In the genomic region with DNA sequence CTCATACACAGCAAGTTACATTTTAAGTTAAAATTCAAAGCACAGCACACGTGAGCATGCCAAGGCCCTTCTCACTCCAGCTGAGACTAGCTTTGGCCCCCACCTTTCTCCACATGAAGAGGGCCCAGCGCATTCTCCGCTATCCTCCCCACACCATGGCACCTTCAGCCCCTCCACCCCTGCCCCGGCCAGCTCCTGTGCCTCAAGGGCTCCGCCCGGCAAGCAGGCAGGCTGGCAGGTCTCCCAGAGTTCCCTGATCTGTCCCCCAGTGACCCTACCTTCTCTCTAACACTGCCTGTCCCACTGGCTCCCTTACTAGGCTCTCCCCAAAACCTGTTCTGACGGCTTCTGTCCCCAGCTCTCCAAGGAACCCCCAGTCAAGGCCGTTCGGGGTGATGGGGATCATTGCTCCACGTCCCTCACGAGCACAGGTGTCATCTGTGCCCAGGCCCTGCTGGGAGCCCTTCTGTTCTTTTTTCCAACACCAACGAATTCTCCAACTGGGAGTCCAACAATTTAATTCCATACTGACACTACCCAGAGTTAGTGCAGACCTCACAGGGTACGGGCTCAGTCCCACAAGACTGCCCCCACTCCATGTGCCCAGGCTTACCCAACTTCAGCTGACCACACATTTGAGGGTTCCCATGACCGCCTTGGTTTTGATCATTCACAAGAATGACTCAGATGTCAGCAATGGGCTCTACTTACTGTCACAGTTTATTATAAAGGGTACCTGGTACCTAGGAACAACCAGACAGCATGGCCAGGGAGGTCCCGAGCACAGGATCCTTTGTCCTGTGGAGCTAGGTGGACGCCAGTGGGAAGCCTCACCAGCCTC, we compare ENCODE assay signal across 16 cellular contexts. TPM values are rescaled to one million over a fixed set of nuclear protein-coding genes. Genes with fewer than 3 reads are reported as not detected.
A peak's percentile ranks its signal among the peaks of the same experiment; 100 is the strongest.
DNase-seq lines count a peak whose midpoint lies in the region; ATAC-seq and TF ChIP-seq lines count a peak whose summit lies in the region.
"Had no signal": no experiment of that assay in that cellular context is flagged by ENCODE, and none has a peak within 500 bp of the region (broad histone marks: within the 10 kb centered on the region; RNA-seq: fewer than 3 reads in every experiment).

No MANE protein-coding gene starts in this region.

- H3K4me3 ChIP-seq in colonic mucosa: no peak overlapping the region
- H3K4me3 ChIP-seq in uterus: no peak overlapping the region

- H3K9ac ChIP-seq in colonic mucosa (ENCODE audit: low read depth in 2 of 2, low read length in 2 of 2): peak overlapping the region in 1 of 2 donors; percentile 43

- intact Hi-C loops in colonic mucosa (cut with DNase I) (loop anchor here (10.0 kb wide), 1 partner anchor 53 kb away; no protein-coding TSS in a partner anchor), uterus (cut with DNase I; ENCODE audit: low total_unique reads) (no loop called here)

- H3K27ac ChIP-seq in KOPT-K1 (ENCODE audit: low read depth, low read length, poor library complexity, severe bottlenecking) (peak overlapping the region; percentile 44), colonic mucosa (peak overlapping the region; percentile 72), uterus (no peak overlapping the region)

- H3K27me3 ChIP-seq in colonic mucosa (no peaks in the 10 kb centered on the region), uterus (no peaks in the 10 kb centered on the region)

- H3K9me3 Mint-ChIP-seq in osteocyte (ENCODE audit: unreplicated experiment) (no peaks in the 10 kb centered on the region), mesothelial cell of epicardium (no peaks in the 10 kb centered on the region)
- H3K9me3 Mint-ChIP-seq: brain; CD8-positive, alpha-beta memory T cell; immature natural killer cell had no signal

- peaks cover 28% of the 10 kb centered on the region for H3K4me1 Mint-ChIP-seq in osteocyte (ENCODE audit: unreplicated experiment)
- peaks cover 11% of the 10 kb centered on the region for H3K4me1 Mint-ChIP-seq in mesothelial cell of epicardium

- H3K36me3 ChIP-seq in KOPT-K1 (ENCODE audit: insufficient read depth, low read length): peaks cover 49% of the 10 kb centered on the region
- no peaks in the 10 kb centered on the region for H3K36me3 ChIP-seq in colonic mucosa
- no peaks in the 10 kb centered on the region for H3K36me3 ChIP-seq in uterus

- H3K36me3 Mint-ChIP-seq in osteocyte (ENCODE audit: unreplicated experiment) (peaks cover 8% of the 10 kb centered on the region), mesothelial cell of epicardium (peaks cover 7% of the 10 kb centered on the region)

- H3K27ac Mint-ChIP-seq in osteocyte (ENCODE audit: unreplicated experiment) (peak overlapping the region; percentile 68), mesothelial cell of epicardium (no peak overlapping the region)

- DNase-seq in ELR (ENCODE audit: low read depth) (peak; percentile 46), colonic mucosa (no peak), osteocyte (ENCODE audit: extremely low spot score, unreplicated experiment) (no peak), mesothelial cell of epicardium (ENCODE audit: low spot score in 2 of 2, unreplicated experiment in 2 of 2) (no peak), uterus (no peak)
- DNase-seq: CD8-positive, alpha-beta memory T cell; effector CD8-positive, alpha-beta T cell; immature natural killer cell; Karpas-422; NCI-H2107; SW 1271 had no signal

- H3K27me3 Mint-ChIP-seq in osteocyte (ENCODE audit: unreplicated experiment) (no peaks in the 10 kb centered on the region), mesothelial cell of epicardium (ENCODE audit: low read depth) (no peaks in the 10 kb centered on the region)
- H3K27me3 Mint-ChIP-seq: CD8-positive, alpha-beta memory T cell had no signal

- H3K9me3 ChIP-seq in KOPT-K1 (ENCODE audit: insufficient read depth, low read length, poor library complexity, severe bottlenecking) (no peaks in the 10 kb centered on the region), colonic mucosa (no peaks in the 10 kb centered on the region), uterus (no peaks in the 10 kb centered on the region)

- H3K4me1 ChIP-seq in colonic mucosa: no peaks in the 10 kb centered on the region
- H3K4me1 ChIP-seq in uterus: no peaks in the 10 kb centered on the region

- no peak overlapping the region for H3K4me3 Mint-ChIP-seq in osteocyte (ENCODE audit: unreplicated experiment)
- H3K4me3 Mint-ChIP-seq in mesothelial cell of epicardium: no peak overlapping the region

- TF ChIP-seq CTCF in colonic mucosa (IDR thresholded peaks at IDR 0.05): no peak
- TF ChIP-seq CTCF in osteocyte (IDR thresholded peaks at IDR 0.05): no peak
- no peak for TF ChIP-seq CTCF in mesothelial cell of epicardium (IDR thresholded peaks at IDR 0.05; ENCODE audit: unreplicated experiment)
- no peak for TF ChIP-seq CTCF in uterus (IDR thresholded peaks at IDR 0.05)

- no peak for ATAC-seq in GM21526 (IDR thresholded peaks at IDR 0.05; ENCODE audit: low FRiP score, unreplicated experiment)
- ATAC-seq: activated CD4-positive, CD25-positive, alpha-beta regulatory T cell treated with anti-CD3 and anti-CD28 coated beads, Interleukin-2, amount 50 U/mL, for 24 hours had no signal

- no peak for TF ChIP-seq POLR2A in uterus (IDR thresholded peaks at IDR 0.05)

RNA-seq across cellular contexts. Expression of a gene that starts 4.2 kb away (rescaled TPM):
- total RNA-seq in colonic mucosa: 100 to 1,000 TPM in 1 of 2 donors, 10 to 100 TPM in 1; 76.2 to 139 TPM
- total RNA-seq in osteocyte: 48.2 and 49.9 TPM in 2 replicates
- 48.6 to 50.9 TPM (median 48.7 TPM) in 3 replicates for total RNA-seq in mesothelial cell of epicardium
- total RNA-seq in uterus: 10 to 100 TPM; 12.4 to 44.3 (median 31.3) TPM

RNA-seq across cellular contexts. Expression of a gene that starts 19.4 kb away (rescaled TPM):
- 100 to 1,000 TPM in 1 of 2 donors, 10 to 100 TPM in 1; 80.1 to 176 TPM for total RNA-seq in colonic mucosa
- 63.4 and 66.4 TPM in 2 replicates for total RNA-seq in osteocyte
- total RNA-seq in mesothelial cell of epicardium: 109 to 119 TPM (median 115 TPM) in 3 replicates
- total RNA-seq in uterus: 10 to 100 TPM; 10.3 to 75.3 (median 49.0) TPM

RNA-seq across cellular contexts. Expression of a gene that starts 58.7 kb away (rescaled TPM):
- total RNA-seq in colonic mucosa (10 to 100 TPM; 32.3 to 52.9 TPM), osteocyte (6.4 and 6.9 TPM in 2 replicates), mesothelial cell of epicardium (30.9 to 37.6 TPM (median 32.9 TPM) in 3 replicates), uterus (1 to 10 TPM in 3 of 4 donors, under 1 TPM in 1; 0.29 to 6.4 (median 4.3) TPM)
- total RNA-seq: OCI-LY7 had no signal

Comparison
In these comparisons a context has a peak if more than half of its experiments do, and no peak if none do; other contexts are left out.
1. H3K27ac ChIP-seq: peak in KOPT-K1 (single experiment) and colonic mucosa (single experiment); none in uterus (0 of 2).